Comparison of ENCODE assay signal across 1 cellular context in the genomic region with DNA sequence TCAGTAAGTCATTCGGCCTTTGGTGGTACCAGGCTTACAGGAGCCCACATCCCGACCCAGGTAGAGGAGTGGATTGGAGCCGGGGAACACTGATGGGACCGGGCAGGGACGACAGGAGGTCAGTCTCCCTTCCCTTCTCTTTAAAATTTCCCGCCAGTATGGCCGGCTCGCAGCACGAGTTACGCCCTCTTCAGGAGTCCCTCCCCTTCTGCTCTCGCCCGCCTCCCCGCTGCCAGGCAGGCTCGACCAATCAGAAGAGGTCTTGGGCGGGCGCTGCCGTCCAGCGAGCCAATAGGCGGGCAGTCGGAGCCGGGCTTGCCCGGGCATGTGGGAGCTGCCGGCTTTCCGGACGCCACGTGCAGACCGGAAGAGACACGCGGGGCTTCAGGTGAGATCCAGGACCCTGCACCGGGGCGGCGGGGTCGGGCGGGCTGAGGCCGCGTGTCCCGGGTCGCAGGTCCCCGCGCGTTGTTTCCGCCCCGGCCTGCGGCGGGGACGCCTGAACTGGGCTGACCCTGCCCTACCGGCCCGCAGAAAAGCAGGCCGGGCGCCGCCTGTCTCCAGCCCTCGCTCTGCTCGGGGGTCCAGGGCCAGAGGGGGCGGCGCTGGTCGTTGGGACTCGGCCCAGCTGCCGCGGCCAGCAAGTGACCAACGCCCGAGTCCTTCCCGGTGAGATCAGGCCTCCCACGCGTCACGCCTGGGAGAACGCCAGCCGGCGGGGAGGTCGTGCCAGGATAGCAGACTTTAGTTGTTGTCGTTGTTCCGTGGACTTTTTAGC.
TF ChIP-seq lines count a peak whose summit lies in the region.

A gene with protein sequence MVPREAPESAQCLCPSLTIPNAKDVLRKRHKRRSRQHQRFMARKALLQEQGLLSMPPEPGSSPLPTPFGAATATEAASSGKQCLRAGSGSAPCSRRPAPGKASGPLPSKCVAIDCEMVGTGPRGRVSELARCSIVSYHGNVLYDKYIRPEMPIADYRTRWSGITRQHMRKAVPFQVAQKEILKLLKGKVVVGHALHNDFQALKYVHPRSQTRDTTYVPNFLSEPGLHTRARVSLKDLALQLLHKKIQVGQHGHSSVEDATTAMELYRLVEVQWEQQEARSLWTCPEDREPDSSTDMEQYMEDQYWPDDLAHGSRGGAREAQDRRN (plus strand): TSS at position 346 of the 778 bp plus-strand sequence. CDS start 4,870 bp downstream, outside the sequence.

TF ChIP-seq in K562, 482 proteins besides CTCF, POLR2A, EP300 and RAD21 (continued from another document and continues in another):
- TF ChIP-seq, protein P1, sequence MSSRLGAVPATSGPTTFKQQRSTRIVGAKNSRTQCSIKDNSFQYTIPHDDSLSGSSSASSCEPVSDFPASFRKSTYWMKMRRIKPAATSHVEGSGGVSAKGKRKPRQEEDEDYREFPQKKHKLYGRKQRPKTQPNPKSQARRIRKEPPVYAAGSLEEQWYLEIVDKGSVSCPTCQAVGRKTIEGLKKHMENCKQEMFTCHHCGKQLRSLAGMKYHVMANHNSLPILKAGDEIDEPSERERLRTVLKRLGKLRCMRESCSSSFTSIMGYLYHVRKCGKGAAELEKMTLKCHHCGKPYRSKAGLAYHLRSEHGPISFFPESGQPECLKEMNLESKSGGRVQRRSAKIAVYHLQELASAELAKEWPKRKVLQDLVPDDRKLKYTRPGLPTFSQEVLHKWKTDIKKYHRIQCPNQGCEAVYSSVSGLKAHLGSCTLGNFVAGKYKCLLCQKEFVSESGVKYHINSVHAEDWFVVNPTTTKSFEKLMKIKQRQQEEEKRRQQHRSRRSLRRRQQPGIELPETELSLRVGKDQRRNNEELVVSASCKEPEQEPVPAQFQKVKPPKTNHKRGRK (tag; IDR thresholded peaks at IDR 0.05): no peak
- TF ChIP-seq ARHGAP35 (IDR thresholded peaks at IDR 0.05; ENCODE audit: partially characterized antibody) (no peak), MBD2 (IDR thresholded peaks at IDR 0.05; ENCODE audit: borderline replicate concordance, low read depth) (peak; percentile 94), ZFP1 (CRISPR knock-in tag; IDR thresholded peaks at IDR 0.05) (no peak), CHCHD3 (CRISPR knock-in tag; IDR thresholded peaks at IDR 0.05) (no peak), SREBF2 (CRISPR knock-in tag; IDR thresholded peaks at IDR 0.05) (no peak), TOE1 (IDR thresholded peaks at IDR 0.05; ENCODE audit: borderline replicate concordance) (no peak), TOE1 (CRISPR knock-in tag; IDR thresholded peaks at IDR 0.05; ENCODE audit: borderline replicate concordance, low read depth) (no peak), GABPA (tag; conservative IDR thresholded peaks at IDR 0.05; ENCODE audit: low read depth) (peak; percentile 85), ZKSCAN1 (IDR thresholded peaks at IDR 0.05; ENCODE audit: low read depth, low read length) (no peak), NCOA6 (IDR thresholded peaks at IDR 0.05) (no peak), HNRNPK (IDR thresholded peaks at IDR 0.05; ENCODE audit: low read depth, low read length, poor library complexity, severe bottlenecking) (no peak), HCFC1 (IDR thresholded peaks at IDR 0.05; ENCODE audit: low read depth, low read length) (no peak), SNRNP70 (optimal IDR thresholded peaks at IDR 0.05; ENCODE audit: low read depth, low read length) (no peak), MCM7 (IDR thresholded peaks at IDR 0.05) (no peak), ATF7 (IDR thresholded peaks at IDR 0.05) (peak; percentile 65), MTA1 (IDR thresholded peaks at IDR 0.05; ENCODE audit: borderline replicate concordance) (no peak), TCF7L2 (IDR thresholded peaks at IDR 0.05; ENCODE audit: low read depth, low read length) (no peak), ZNF57 (CRISPR knock-in tag; IDR thresholded peaks at IDR 0.05) (no peak), ZNF780A (CRISPR knock-in tag; IDR thresholded peaks at IDR 0.05) (no peak), ARID2 (IDR thresholded peaks at IDR 0.05) (no peak), SRSF9 (IDR thresholded peaks at IDR 0.05; ENCODE audit: borderline replicate concordance, low read depth, low read length) (no peak), E2F3 (CRISPR knock-in tag; IDR thresholded peaks at IDR 0.05) (peak; percentile 75; the same call in 1 of the 2 replicates), ASH1L (IDR thresholded peaks at IDR 0.05; ENCODE audit: borderline replicate concordance, low read depth, partially characterized antibody) (peak; percentile 90), ETV1 (tag; conservative IDR thresholded peaks at IDR 0.05; ENCODE audit: low read depth) (peak; percentile 86; the same call in 1 of the 2 replicates), YY1 (IDR thresholded peaks at IDR 0.05; ENCODE audit: borderline replicate concordance in 1 of 3, control insufficient read depth in 1 of 3, extremely low read depth in 1 of 3, insufficient read depth in 3 of 3, insufficient read length in 1 of 3, insufficient replicate concordance in 2 of 3, low read depth in 1 of 3, low read length in 2 of 3) (peak in 2 of 3 experiments; percentile 38 to 79), ZNF77 (CRISPR knock-in tag; IDR thresholded peaks at IDR 0.05) (no peak), TSC22D4 (tag; IDR thresholded peaks at IDR 0.05) (no peak), HMGN3 (IDR thresholded peaks at IDR 0.05; ENCODE audit: borderline replicate concordance, extremely low read depth, insufficient read length, low read depth, low read length) (peak; percentile 81), KDM4B (IDR thresholded peaks at IDR 0.05; ENCODE audit: borderline replicate concordance in 2 of 2, low read depth in 1 of 2) (no peak), SAFB (IDR thresholded peaks at IDR 0.05; ENCODE audit: borderline replicate concordance, low read depth, low read length) (no peak), ELF2 (CRISPR knock-in tag; IDR thresholded peaks at IDR 0.05) (peak; percentile 62; the same call in 1 of the 2 replicates)
- TF ChIP-seq, protein P2, sequence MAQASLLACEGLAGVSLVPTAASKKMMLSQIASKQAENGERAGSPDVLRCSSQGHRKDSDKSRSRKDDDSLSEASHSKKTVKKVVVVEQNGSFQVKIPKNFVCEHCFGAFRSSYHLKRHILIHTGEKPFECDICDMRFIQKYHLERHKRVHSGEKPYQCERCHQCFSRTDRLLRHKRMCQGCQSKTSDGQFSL (CRISPR knock-in tag; IDR thresholded peaks at IDR 0.05): no peak
- TF ChIP-seq, protein P2 (tag; IDR thresholded peaks at IDR 0.05): no peak
- TF ChIP-seq, protein P3, sequence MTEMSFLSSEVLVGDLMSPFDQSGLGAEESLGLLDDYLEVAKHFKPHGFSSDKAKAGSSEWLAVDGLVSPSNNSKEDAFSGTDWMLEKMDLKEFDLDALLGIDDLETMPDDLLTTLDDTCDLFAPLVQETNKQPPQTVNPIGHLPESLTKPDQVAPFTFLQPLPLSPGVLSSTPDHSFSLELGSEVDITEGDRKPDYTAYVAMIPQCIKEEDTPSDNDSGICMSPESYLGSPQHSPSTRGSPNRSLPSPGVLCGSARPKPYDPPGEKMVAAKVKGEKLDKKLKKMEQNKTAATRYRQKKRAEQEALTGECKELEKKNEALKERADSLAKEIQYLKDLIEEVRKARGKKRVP (CRISPR knock-in tag; IDR thresholded peaks at IDR 0.05): no peak
- TF ChIP-seq, protein P4, sequence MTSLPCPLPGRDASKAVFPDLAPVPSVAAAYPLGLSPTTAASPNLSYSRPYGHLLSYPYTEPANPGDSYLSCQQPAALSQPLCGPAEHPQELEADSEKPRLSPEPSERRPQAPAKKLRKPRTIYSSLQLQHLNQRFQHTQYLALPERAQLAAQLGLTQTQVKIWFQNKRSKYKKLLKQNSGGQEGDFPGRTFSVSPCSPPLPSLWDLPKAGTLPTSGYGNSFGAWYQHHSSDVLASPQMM (CRISPR knock-in tag; IDR thresholded peaks at IDR 0.05): no peak
- TF ChIP-seq, protein P5, sequence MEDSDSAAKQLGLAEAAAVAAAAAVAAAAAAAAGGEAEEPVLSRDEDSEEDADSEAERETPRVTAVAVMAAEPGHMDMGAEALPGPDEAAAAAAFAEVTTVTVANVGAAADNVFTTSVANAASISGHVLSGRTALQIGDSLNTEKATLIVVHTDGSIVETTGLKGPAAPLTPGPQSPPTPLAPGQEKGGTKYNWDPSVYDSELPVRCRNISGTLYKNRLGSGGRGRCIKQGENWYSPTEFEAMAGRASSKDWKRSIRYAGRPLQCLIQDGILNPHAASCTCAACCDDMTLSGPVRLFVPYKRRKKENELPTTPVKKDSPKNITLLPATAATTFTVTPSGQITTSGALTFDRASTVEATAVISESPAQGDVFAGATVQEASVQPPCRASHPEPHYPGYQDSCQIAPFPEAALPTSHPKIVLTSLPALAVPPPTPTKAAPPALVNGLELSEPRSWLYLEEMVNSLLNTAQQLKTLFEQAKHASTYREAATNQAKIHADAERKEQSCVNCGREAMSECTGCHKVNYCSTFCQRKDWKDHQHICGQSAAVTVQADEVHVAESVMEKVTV (CRISPR knock-in tag; IDR thresholded peaks at IDR 0.05): no peak
- TF ChIP-seq, protein P6, sequence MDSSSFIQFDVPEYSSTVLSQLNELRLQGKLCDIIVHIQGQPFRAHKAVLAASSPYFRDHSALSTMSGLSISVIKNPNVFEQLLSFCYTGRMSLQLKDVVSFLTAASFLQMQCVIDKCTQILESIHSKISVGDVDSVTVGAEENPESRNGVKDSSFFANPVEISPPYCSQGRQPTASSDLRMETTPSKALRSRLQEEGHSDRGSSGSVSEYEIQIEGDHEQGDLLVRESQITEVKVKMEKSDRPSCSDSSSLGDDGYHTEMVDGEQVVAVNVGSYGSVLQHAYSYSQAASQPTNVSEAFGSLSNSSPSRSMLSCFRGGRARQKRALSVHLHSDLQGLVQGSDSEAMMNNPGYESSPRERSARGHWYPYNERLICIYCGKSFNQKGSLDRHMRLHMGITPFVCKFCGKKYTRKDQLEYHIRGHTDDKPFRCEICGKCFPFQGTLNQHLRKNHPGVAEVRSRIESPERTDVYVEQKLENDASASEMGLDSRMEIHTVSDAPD (CRISPR knock-in tag; IDR thresholded peaks at IDR 0.05): no peak
- TF ChIP-seq, protein P7, sequence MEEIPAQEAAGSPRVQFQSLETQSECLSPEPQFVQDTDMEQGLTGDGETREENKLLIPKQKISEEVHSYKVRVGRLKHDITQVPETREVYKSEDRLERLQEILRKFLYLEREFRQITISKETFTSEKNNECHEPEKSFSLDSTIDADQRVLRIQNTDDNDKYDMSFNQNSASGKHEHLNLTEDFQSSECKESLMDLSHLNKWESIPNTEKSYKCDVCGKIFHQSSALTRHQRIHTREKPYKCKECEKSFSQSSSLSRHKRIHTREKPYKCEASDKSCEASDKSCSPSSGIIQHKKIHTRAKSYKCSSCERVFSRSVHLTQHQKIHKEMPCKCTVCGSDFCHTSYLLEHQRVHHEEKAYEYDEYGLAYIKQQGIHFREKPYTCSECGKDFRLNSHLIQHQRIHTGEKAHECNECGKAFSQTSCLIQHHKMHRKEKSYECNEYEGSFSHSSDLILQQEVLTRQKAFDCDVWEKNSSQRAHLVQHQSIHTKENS (CRISPR knock-in tag; IDR thresholded peaks at IDR 0.05): no peak
- TF ChIP-seq, protein P8, sequence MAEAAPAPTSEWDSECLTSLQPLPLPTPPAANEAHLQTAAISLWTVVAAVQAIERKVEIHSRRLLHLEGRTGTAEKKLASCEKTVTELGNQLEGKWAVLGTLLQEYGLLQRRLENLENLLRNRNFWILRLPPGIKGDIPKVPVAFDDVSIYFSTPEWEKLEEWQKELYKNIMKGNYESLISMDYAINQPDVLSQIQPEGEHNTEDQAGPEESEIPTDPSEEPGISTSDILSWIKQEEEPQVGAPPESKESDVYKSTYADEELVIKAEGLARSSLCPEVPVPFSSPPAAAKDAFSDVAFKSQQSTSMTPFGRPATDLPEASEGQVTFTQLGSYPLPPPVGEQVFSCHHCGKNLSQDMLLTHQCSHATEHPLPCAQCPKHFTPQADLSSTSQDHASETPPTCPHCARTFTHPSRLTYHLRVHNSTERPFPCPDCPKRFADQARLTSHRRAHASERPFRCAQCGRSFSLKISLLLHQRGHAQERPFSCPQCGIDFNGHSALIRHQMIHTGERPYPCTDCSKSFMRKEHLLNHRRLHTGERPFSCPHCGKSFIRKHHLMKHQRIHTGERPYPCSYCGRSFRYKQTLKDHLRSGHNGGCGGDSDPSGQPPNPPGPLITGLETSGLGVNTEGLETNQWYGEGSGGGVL (CRISPR knock-in tag; IDR thresholded peaks at IDR 0.05): no peak
- TF ChIP-seq, protein P9, sequence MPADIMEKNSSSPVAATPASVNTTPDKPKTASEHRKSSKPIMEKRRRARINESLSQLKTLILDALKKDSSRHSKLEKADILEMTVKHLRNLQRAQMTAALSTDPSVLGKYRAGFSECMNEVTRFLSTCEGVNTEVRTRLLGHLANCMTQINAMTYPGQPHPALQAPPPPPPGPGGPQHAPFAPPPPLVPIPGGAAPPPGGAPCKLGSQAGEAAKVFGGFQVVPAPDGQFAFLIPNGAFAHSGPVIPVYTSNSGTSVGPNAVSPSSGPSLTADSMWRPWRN (IDR thresholded peaks at IDR 0.05; ENCODE audit: low read depth): no peak
- TF ChIP-seq, protein P10, sequence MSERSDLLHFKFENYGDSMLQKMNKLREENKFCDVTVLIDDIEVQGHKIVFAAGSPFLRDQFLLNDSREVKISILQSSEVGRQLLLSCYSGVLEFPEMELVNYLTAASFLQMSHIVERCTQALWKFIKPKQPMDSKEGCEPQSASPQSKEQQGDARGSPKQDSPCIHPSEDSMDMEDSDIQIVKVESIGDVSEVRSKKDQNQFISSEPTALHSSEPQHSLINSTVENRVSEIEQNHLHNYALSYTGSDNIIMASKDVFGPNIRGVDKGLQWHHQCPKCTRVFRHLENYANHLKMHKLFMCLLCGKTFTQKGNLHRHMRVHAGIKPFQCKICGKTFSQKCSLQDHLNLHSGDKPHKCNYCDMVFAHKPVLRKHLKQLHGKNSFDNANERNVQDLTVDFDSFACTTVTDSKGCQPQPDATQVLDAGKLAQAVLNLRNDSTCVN (CRISPR knock-in tag; IDR thresholded peaks at IDR 0.05): no peak
- TF ChIP-seq, protein P11, sequence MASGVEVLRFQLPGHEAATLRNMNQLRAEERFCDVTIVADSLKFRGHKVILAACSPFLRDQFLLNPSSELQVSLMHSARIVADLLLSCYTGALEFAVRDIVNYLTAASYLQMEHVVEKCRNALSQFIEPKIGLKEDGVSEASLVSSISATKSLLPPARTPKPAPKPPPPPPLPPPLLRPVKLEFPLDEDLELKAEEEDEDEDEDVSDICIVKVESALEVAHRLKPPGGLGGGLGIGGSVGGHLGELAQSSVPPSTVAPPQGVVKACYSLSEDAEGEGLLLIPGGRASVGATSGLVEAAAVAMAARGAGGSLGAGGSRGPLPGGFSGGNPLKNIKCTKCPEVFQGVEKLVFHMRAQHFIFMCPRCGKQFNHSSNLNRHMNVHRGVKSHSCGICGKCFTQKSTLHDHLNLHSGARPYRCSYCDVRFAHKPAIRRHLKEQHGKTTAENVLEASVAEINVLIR (CRISPR knock-in tag; IDR thresholded peaks at IDR 0.05): no peak
- TF ChIP-seq, protein P12, sequence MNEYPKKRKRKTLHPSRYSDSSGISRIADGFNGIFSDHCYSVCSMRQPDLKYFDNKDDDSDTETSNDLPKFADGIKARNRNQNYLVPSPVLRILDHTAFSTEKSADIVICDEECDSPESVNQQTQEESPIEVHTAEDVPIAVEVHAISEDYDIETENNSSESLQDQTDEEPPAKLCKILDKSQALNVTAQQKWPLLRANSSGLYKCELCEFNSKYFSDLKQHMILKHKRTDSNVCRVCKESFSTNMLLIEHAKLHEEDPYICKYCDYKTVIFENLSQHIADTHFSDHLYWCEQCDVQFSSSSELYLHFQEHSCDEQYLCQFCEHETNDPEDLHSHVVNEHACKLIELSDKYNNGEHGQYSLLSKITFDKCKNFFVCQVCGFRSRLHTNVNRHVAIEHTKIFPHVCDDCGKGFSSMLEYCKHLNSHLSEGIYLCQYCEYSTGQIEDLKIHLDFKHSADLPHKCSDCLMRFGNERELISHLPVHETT (CRISPR knock-in tag; conservative IDR thresholded peaks at IDR 0.05 in 1 of 2, IDR thresholded peaks at IDR 0.05 in 1 of 2): peak in 1 of 2 experiments; percentile 73; a peak in 2 of 4 replicates
